In the genomic region with DNA sequence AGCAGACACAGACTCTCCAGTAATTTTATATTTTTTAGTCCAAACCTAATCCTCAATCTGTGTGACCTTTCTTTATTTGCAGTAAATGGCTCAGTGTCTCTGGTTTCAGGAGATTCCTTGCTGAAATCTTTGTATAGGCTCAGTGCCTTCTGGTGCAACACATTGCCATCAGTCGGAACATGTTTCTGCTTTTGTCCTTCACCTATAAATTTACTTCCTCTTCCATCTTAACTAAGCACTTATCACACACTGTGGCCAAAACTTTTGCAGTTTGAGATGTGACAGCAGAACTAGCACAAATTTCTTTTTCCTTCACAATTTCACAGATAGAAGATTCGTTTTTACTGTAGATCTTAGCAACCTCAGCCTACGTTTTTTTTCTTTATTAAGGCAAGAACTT, we compare ENCODE assay signal across 20 cellular contexts. TPM values are rescaled to one million over a fixed set of nuclear protein-coding genes. Genes with fewer than 3 reads are reported as not detected.
DNase-seq lines count a peak whose midpoint lies in the region; ATAC-seq and TF ChIP-seq lines count a peak whose summit lies in the region.
"Had no signal": no experiment of that assay in that cellular context is flagged by ENCODE, and none has a peak within 500 bp of the region (broad histone marks: within the 10 kb centered on the region; RNA-seq: fewer than 3 reads in every experiment).

No MANE protein-coding gene starts in this region.

- H3K9me3 Mint-ChIP-seq in activated naive CD4-positive, alpha-beta T cell treated with anti-CD3 and anti-CD28 coated beads for 36 hours, result no peaks in the 10 kb centered on the region

- H3K36me3 ChIP-seq in left ventricle myocardium inferior (peaks cover 43% of the 10 kb centered on the region), heart left ventricle (peaks cover 0 to 45% (median 6%) of the 10 kb centered on the region in 9 donors)

- H3K36me3 Mint-ChIP-seq in activated naive CD4-positive, alpha-beta T cell treated with anti-CD3 and anti-CD28 coated beads for 36 hours (ENCODE audit: low read depth), result peaks cover 14% of the 10 kb centered on the region

- H3K27ac Mint-ChIP-seq in activated naive CD4-positive, alpha-beta T cell treated with anti-CD3 and anti-CD28 coated beads for 36 hours, result no peak overlapping the region
- H3K27ac Mint-ChIP-seq: activated CD4-positive, alpha-beta T cell treated with anti-CD3 and anti-CD28 coated beads for 36 hours; mesothelial cell of epicardium had no signal

- H3K9me3 ChIP-seq in left ventricle myocardium inferior (replicated peaks) (no peaks in the 10 kb centered on the region), heart left ventricle (no peaks in the 10 kb centered on the region)
- H3K9me3 ChIP-seq: A549, upper lobe of left lung had no signal

- H3K4me1 ChIP-seq in left ventricle myocardium inferior, result peaks cover 51% of the 10 kb centered on the region
- peaks cover 0 to 32% (median 6%) of the 10 kb centered on the region in 12 donors for H3K4me1 ChIP-seq in heart left ventricle
- H3K4me1 ChIP-seq: A549 had no signal

- intact Hi-C loops in left ventricle myocardium inferior (cut with micrococcal nuclease), result no loop called here
- intact Hi-C loops in heart left ventricle (cut with DNase I), result loop anchor here in 1 of 10 donors (5.0 kb wide), 1 partner anchor 43 kb away; a partner anchor contains a TSS
- intact Hi-C loops in activated naive CD4-positive, alpha-beta T cell treated with anti-CD3 and anti-CD28 coated beads for 36 hours (cut with micrococcal nuclease), result no loop called here

- H3K4me3 Mint-ChIP-seq in activated naive CD4-positive, alpha-beta T cell treated with anti-CD3 and anti-CD28 coated beads for 36 hours, result no peak overlapping the region
- H3K4me3 Mint-ChIP-seq: activated CD4-positive, alpha-beta T cell treated with anti-CD3 and anti-CD28 coated beads for 36 hours; mesothelial cell of epicardium had no signal

- peaks cover 9% of the 10 kb centered on the region for H3K4me1 Mint-ChIP-seq in activated naive CD4-positive, alpha-beta T cell treated with anti-CD3 and anti-CD28 coated beads for 36 hours (ENCODE audit: low read depth)
- H3K4me1 Mint-ChIP-seq: mesothelial cell of epicardium had no signal

- DNase-seq in left ventricle myocardium inferior, result no peak
- no peak for DNase-seq in heart left ventricle
- DNase-seq in NB4 (ENCODE audit: low read depth), result peak; percentile 66
- DNase-seq in NCI-H446 treated with DMSO at 0.1 percent for 48 hours (lab: John Stamatoyannopoulos, UW), result no peak
- no peak for DNase-seq in activated naive CD4-positive, alpha-beta T cell treated with anti-CD3 and anti-CD28 coated beads for 36 hours
- no peak for DNase-seq in GOT3 (lab: John Stamatoyannopoulos, UW)
- DNase-seq: activated CD4-positive, alpha-beta T cell treated with anti-CD3 and anti-CD28 coated beads for 36 hours; activated effector memory CD4-positive, alpha-beta T cell treated with anti-CD3 and anti-CD28 coated beads, Interleukin-2, amount 50 U/mL, for 16 hours; DMS153; NCI-H146; NK-92 treated with Interleukin-12 subunit alpha and Interleukin-12 subunit beta, amount 100 ng/mL, for 24 hours; SHP77; stimulated activated CD4-positive, alpha-beta T cell treated with anti-CD3 and anti-CD28 coated beads, Interleukin-12 subunit alpha, Interleukin-12 subunit beta, amount 100 ng/mL, for 4 hours; stimulated activated naive CD4-positive, alpha-beta T cell; upper lobe of left lung had no signal

- ATAC-seq in heart left ventricle (no peak), GM19463 (IDR thresholded peaks at IDR 0.05; ENCODE audit: unreplicated experiment) (no peak)
- ATAC-seq: A549 had no signal

- H3K4me3 ChIP-seq in left ventricle myocardium inferior, result no peak overlapping the region
- no peak overlapping the region for H3K4me3 ChIP-seq in heart left ventricle
- H3K4me3 ChIP-seq in NB4 (ENCODE audit: low read depth, low read length), result no peak overlapping the region
- H3K4me3 ChIP-seq: A549, upper lobe of left lung had no signal

- CTCF ChIA-PET in activated naive CD4-positive, alpha-beta T cell treated with anti-CD3 and anti-CD28 coated beads for 36 hours (lab: Charles Lee), result interaction anchor here (1.0 kb wide), 1 partner anchor 11 kb away, joined by 3 read pairs; no protein-coding TSS in a partner anchor

- H3K27ac ChIP-seq in left ventricle myocardium inferior (replicated peaks) (peak overlapping the region; percentile 16), heart left ventricle (no peak overlapping the region), cingulate gyrus (ENCODE audit: low read depth, low read length) (peak overlapping the region; percentile 83)
- H3K27ac ChIP-seq: A549, C4-2B, upper lobe of left lung had no signal

- no peak for TF ChIP-seq POLR2A in heart left ventricle (IDR thresholded peaks at IDR 0.05)
- TF ChIP-seq POLR2A in NB4 (IDR thresholded peaks at IDR 0.05; ENCODE audit: extremely low read depth, insufficient read length), result no peak

- no peak for TF ChIP-seq CTCF in left ventricle myocardium inferior (IDR thresholded peaks at IDR 0.05; ENCODE audit: borderline replicate concordance)
- no peak for TF ChIP-seq CTCF in heart left ventricle (IDR thresholded peaks at IDR 0.05)
- TF ChIP-seq CTCF in NB4 (IDR thresholded peaks at IDR 0.05; ENCODE audit: low read depth, low read length), result no peak

- 68 to 78% (median 73%) methylated on average over 3 of the region's 3 CpGs for WGBS in heart left ventricle, 4 donors

- H3K27me3 ChIP-seq in left ventricle myocardium inferior (ENCODE audit: low read depth), result no peaks in the 10 kb centered on the region
- H3K27me3 ChIP-seq in heart left ventricle, result no peaks in the 10 kb centered on the region
- H3K27me3 ChIP-seq: upper lobe of left lung had no signal

- no peaks in the 10 kb centered on the region for H3K27me3 Mint-ChIP-seq in activated naive CD4-positive, alpha-beta T cell treated with anti-CD3 and anti-CD28 coated beads for 36 hours (ENCODE audit: low read depth)
- H3K27me3 Mint-ChIP-seq: activated CD4-positive, alpha-beta T cell treated with anti-CD3 and anti-CD28 coated beads for 36 hours had no signal

RNA-seq across cellular contexts. Expression of a gene that starts 44.1 kb away (rescaled TPM):
- total RNA-seq in left ventricle myocardium inferior (33.1 TPM), heart left ventricle (10 to 100 TPM; 21.8 to 42.6 (median 32.4) TPM)
- polyA plus RNA-seq in heart left ventricle, result 10 to 100 TPM; 14.2 to 31.0 TPM
- total RNA-seq in activated naive CD4-positive, alpha-beta T cell treated with anti-CD3 and anti-CD28 coated beads for 36 hours, result 10 to 100 TPM; 89.5 to 90.8 TPM

Comparison
In these comparisons a context has a peak if more than half of its experiments do, and no peak if none do; other contexts are left out.
1. H3K27ac ChIP-seq: peak in left ventricle myocardium inferior (single experiment) and cingulate gyrus (single experiment); none in heart left ventricle (0 of 12).